ENCODE assay signal across 18 cellular contexts in the genomic region with DNA sequence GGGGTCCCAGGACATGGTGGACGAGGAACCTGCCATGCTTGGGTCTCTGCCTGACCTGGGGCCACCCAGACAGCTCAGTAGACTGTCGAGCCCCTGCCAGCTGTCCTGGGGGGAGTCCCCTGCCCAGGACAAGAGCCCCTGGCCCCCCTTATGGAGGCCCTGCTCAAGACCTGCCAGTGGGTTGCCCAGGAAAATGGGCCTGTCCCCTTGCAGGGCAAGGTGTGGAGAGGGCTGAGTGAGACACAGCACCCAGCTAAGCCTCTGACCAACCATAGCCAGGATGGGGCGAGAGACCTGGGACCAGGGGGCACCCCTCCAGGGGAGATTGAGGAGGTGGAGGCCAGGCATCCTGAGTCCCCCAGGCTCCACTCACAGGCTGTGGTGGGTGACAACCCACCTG. TPM values are rescaled to one million over a fixed set of nuclear protein-coding genes. Genes with fewer than 3 reads are reported as not detected.
DNase-seq lines count a peak whose midpoint lies in the region; ATAC-seq and TF ChIP-seq lines count a peak whose summit lies in the region.
"Had no signal": no experiment of that assay in that cellular context is flagged by ENCODE, and none has a peak within 500 bp of the region (broad histone marks: within the 10 kb centered on the region; RNA-seq: fewer than 3 reads in every experiment).

No MANE protein-coding gene starts in this region.

- H3K4me1 ChIP-seq in endodermal cell (ENCODE audit: control insufficient read depth, insufficient read depth, low read length), result peaks cover 13% of the 10 kb centered on the region

- no peak overlapping the region for H3K9ac ChIP-seq in endodermal cell (ENCODE audit: extremely low read depth, low read length, poor library complexity, severe bottlenecking)

- intact Hi-C loops in natural killer cell (cut with micrococcal nuclease), result no loop called here

- no peaks in the 10 kb centered on the region for H3K4me1 Mint-ChIP-seq in natural killer cell
- H3K4me1 Mint-ChIP-seq in natural killer cell treated with Interleukin-12 subunit alpha and Interleukin-12 subunit beta and Interleukin-15 and Interleukin-18, amount 100 ng/mL, for 72 hours (ENCODE audit: low read depth in 2 of 2), result no peaks in the 10 kb centered on the region
- peaks cover 0 to 8% (median 1%) of the 10 kb centered on the region in 3 donors for H3K4me1 Mint-ChIP-seq in T-cell
- peaks cover 8% of the 10 kb centered on the region for H3K4me1 Mint-ChIP-seq in endodermal cell
- H3K4me1 Mint-ChIP-seq in type B pancreatic cell (ENCODE audit: unreplicated experiment), result peaks cover 10% of the 10 kb centered on the region

- 80 to 93% methylated on average over 1 to 3 of the region's 3 CpGs for WGBS in endodermal cell (ENCODE audit: insufficient coverage in 1 of 2, insufficient read length in 1 of 2), 2 experiments

- POLR2A ChIA-PET in T-cell (lab: Charles Lee), result no interaction called here

- no peak for DNase-seq in natural killer cell
- DNase-seq in natural killer cell treated with Interleukin-12 subunit alpha and Interleukin-12 subunit beta and Interleukin-15 and Interleukin-18, amount 100 ng/mL, for 72 hours (ENCODE audit: low spot score), result no peak
- no peak for DNase-seq in T-cell
- no peak for DNase-seq in endodermal cell
- no peak for DNase-seq in type B pancreatic cell (ENCODE audit: extremely low spot score, unreplicated experiment)
- no peak for DNase-seq in GM20000 (ENCODE audit: low spot score)
- DNase-seq in NCI-H1436 treated with DMSO at 0.1 percent for 48 hours (lab: John Stamatoyannopoulos, UW), result no peak
- no peak for DNase-seq in DMS153 (lab: John Stamatoyannopoulos, UW)
- DNase-seq: HCEC 1CT, NCI-H1048, pancreas had no signal

- H3K27ac Mint-ChIP-seq in natural killer cell (no peak overlapping the region), T-cell (no peak overlapping the region), endodermal cell (no peak overlapping the region), type B pancreatic cell (no peak overlapping the region)
- no peak overlapping the region for H3K27ac Mint-ChIP-seq in natural killer cell treated with Interleukin-12 subunit alpha and Interleukin-12 subunit beta and Interleukin-15 and Interleukin-18, amount 100 ng/mL, for 72 hours

- TF ChIP-seq CTCF in natural killer cell (IDR thresholded peaks at IDR 0.05), result no peak
- no peak for TF ChIP-seq CTCF in endodermal cell (conservative IDR thresholded peaks at IDR 0.05)
- TF ChIP-seq CTCF in type B pancreatic cell (conservative IDR thresholded peaks at IDR 0.05), result no peak
- TF ChIP-seq CTCF in GM20000 (IDR thresholded peaks at IDR 0.05; ENCODE audit: extremely low read depth, missing control alignments), result no peak

- H3K4me3 Mint-ChIP-seq in natural killer cell (peak overlapping the region; percentile 61), T-cell (peak overlapping the region; percentile 50 to 69 (median 68)), endodermal cell (peak overlapping the region; percentile 73), type B pancreatic cell (peak overlapping the region; percentile 54)
- H3K4me3 Mint-ChIP-seq in natural killer cell treated with Interleukin-12 subunit alpha and Interleukin-12 subunit beta and Interleukin-15 and Interleukin-18, amount 100 ng/mL, for 72 hours, result no peak overlapping the region

- no peaks in the 10 kb centered on the region for H3K27me3 ChIP-seq in endodermal cell (ENCODE audit: control insufficient read depth, insufficient read depth, low read length, poor library complexity, severe bottlenecking)
- H3K27me3 ChIP-seq: pancreas had no signal

- peak overlapping the region; percentile 83 for H3K4me3 ChIP-seq in endodermal cell (ENCODE audit: low read length)

- H3K9me3 ChIP-seq in endodermal cell (ENCODE audit: control insufficient read depth, low read length), result no peaks in the 10 kb centered on the region
- H3K9me3 ChIP-seq: gastroesophageal sphincter, pancreas had no signal

- H3K27me3 Mint-ChIP-seq in natural killer cell (ENCODE audit: low read depth in 2 of 2) (no peaks in the 10 kb centered on the region), T-cell (no peaks in the 10 kb centered on the region), endodermal cell (ENCODE audit: insufficient read depth) (peaks cover 4% of the 10 kb centered on the region), type B pancreatic cell (no peaks in the 10 kb centered on the region)
- no peaks in the 10 kb centered on the region for H3K27me3 Mint-ChIP-seq in natural killer cell treated with Interleukin-12 subunit alpha and Interleukin-12 subunit beta and Interleukin-15 and Interleukin-18, amount 100 ng/mL, for 72 hours

- peaks cover 14% of the 10 kb centered on the region for H3K36me3 ChIP-seq in endodermal cell (ENCODE audit: control insufficient read depth, insufficient read depth, low read length)
- H3K36me3 ChIP-seq: pancreas had no signal

- ATAC-seq in natural killer cell, result no peak
- ATAC-seq in natural killer cell treated with Interleukin-12 subunit alpha and Interleukin-12 subunit beta and Interleukin-15 and Interleukin-18, amount 100 ng/mL, for 72 hours, result no peak
- ATAC-seq in T-cell (replicated peaks in 1 of 4), result no peak
- ATAC-seq: gastroesophageal sphincter, pancreas had no signal

- CTCF ChIA-PET in T-cell (lab: Charles Lee), result no interaction called here

- H3K27ac ChIP-seq in endodermal cell (ENCODE audit: low read depth, low read length), result no peak overlapping the region
- H3K27ac ChIP-seq: gastroesophageal sphincter, pancreas, skin epidermis had no signal

- H3K36me3 Mint-ChIP-seq in natural killer cell, result no peaks in the 10 kb centered on the region
- H3K36me3 Mint-ChIP-seq in natural killer cell treated with Interleukin-12 subunit alpha and Interleukin-12 subunit beta and Interleukin-15 and Interleukin-18, amount 100 ng/mL, for 72 hours, result no peaks in the 10 kb centered on the region
- H3K36me3 Mint-ChIP-seq in T-cell, result no peaks in the 10 kb centered on the region
- peaks cover 3% of the 10 kb centered on the region for H3K36me3 Mint-ChIP-seq in endodermal cell (ENCODE audit: low read depth)
- no peaks in the 10 kb centered on the region for H3K36me3 Mint-ChIP-seq in type B pancreatic cell

- no peaks in the 10 kb centered on the region for H3K9me3 Mint-ChIP-seq in natural killer cell
- no peaks in the 10 kb centered on the region for H3K9me3 Mint-ChIP-seq in natural killer cell treated with Interleukin-12 subunit alpha and Interleukin-12 subunit beta and Interleukin-15 and Interleukin-18, amount 100 ng/mL, for 72 hours
- no peaks in the 10 kb centered on the region for H3K9me3 Mint-ChIP-seq in T-cell
- H3K9me3 Mint-ChIP-seq in endodermal cell, result no peaks in the 10 kb centered on the region
- H3K9me3 Mint-ChIP-seq in type B pancreatic cell, result no peaks in the 10 kb centered on the region

RNA-seq across cellular contexts. Expression of a gene that starts 1.8 kb away (rescaled TPM):
- total RNA-seq in natural killer cell, result 1 to 10 TPM; 7.6 to 9.5 (median 7.9) TPM
- 10 to 100 TPM; 11.5 to 11.8 TPM for total RNA-seq in natural killer cell treated with Interleukin-12 subunit alpha and Interleukin-12 subunit beta and Interleukin-15 and Interleukin-18, amount 100 ng/mL, for 72 hours
- 10 to 100 TPM in 4 of 5 donors, 1 to 10 TPM in 1; 9.4 to 30.3 (median 26.9) TPM for total RNA-seq in T-cell
- total RNA-seq in endodermal cell, result 10 to 100 TPM; 81.0 to 83.9 TPM
- polyA plus RNA-seq in endodermal cell (2013, experiment 1 of 2), result 25.6 TPM
- polyA plus RNA-seq in endodermal cell (2013, experiment 2 of 2), result 26.4 TPM
- total RNA-seq in type B pancreatic cell (ENCODE audit: low replicate concordance), result 20.4 and 21.7 TPM in 2 replicates

RNA-seq across cellular contexts. Expression of a gene that starts 8.8 kb away (rescaled TPM):
- not detected for total RNA-seq in natural killer cell
- not detected for total RNA-seq in natural killer cell treated with Interleukin-12 subunit alpha and Interleukin-12 subunit beta and Interleukin-15 and Interleukin-18, amount 100 ng/mL, for 72 hours
- not detected for total RNA-seq in T-cell
- total RNA-seq in endodermal cell, result not detected
- polyA plus RNA-seq in endodermal cell (2013, experiment 1 of 2), result not detected
- not detected for polyA plus RNA-seq in endodermal cell (2013, experiment 2 of 2)
- 1.3 and 2.8 TPM in 2 replicates for total RNA-seq in type B pancreatic cell (ENCODE audit: low replicate concordance)
- total RNA-seq: activated CD8-positive, alpha-beta memory T cell treated with anti-CD3 and anti-CD28 coated beads for 36 hours; Daoy; endothelial cell of umbilical vein; gastroesophageal sphincter; pancreas had no signal
- polyA plus RNA-seq: BJ, endothelial cell of umbilical vein, pancreas had no signal

RNA-seq across cellular contexts. Expression of a gene that starts 17.2 kb away (rescaled TPM):
- total RNA-seq in natural killer cell, result 10 to 100 TPM; 17.7 to 21.3 (median 19.9) TPM
- total RNA-seq in natural killer cell treated with Interleukin-12 subunit alpha and Interleukin-12 subunit beta and Interleukin-15 and Interleukin-18, amount 100 ng/mL, for 72 hours, result 10 to 100 TPM; 44.5 to 52.7 TPM
- total RNA-seq in T-cell, result 10 to 100 TPM; 17.6 to 31.7 (median 27.2) TPM
- total RNA-seq in endodermal cell, result 100 to 1,000 TPM in 1 of 2 donors, 10 to 100 TPM in 1; 92.3 to 102 TPM
- polyA plus RNA-seq in endodermal cell (2013, experiment 1 of 2), result 91.8 TPM
- polyA plus RNA-seq in endodermal cell (2013, experiment 2 of 2), result 91.2 TPM
- total RNA-seq in type B pancreatic cell (ENCODE audit: low replicate concordance), result 106 and 127 TPM in 2 replicates

RNA-seq across cellular contexts. Expression of a gene that starts 19.3 kb away (rescaled TPM):
- total RNA-seq in natural killer cell (not detected), T-cell (1 to 10 TPM in 4 of 5 donors, under 1 TPM in 1; 0.68 to 5.1 (median 3.6) TPM), endodermal cell (1 to 10 TPM in 1 of 2 donors, under 1 TPM in 1; 0.75 to 1.3 TPM), type B pancreatic cell (ENCODE audit: low replicate concordance) (3.6 and 8.5 TPM in 2 replicates)
- total RNA-seq in natural killer cell treated with Interleukin-12 subunit alpha and Interleukin-12 subunit beta and Interleukin-15 and Interleukin-18, amount 100 ng/mL, for 72 hours, result not detected
- polyA plus RNA-seq in endodermal cell (2013, experiment 1 of 2), result 1.5 TPM
- 1.4 TPM for polyA plus RNA-seq in endodermal cell (2013, experiment 2 of 2)
- total RNA-seq: activated CD8-positive, alpha-beta memory T cell treated with anti-CD3 and anti-CD28 coated beads for 36 hours; Daoy; endothelial cell of umbilical vein; mesenteric fat pad had no signal
- polyA plus RNA-seq: endothelial cell of umbilical vein had no signal

RNA-seq across cellular contexts. Expression of a gene that starts 23.1 kb away (rescaled TPM):
- total RNA-seq in natural killer cell, result 1 to 10 TPM; 4.2 to 5.8 (median 5.5) TPM
- total RNA-seq in natural killer cell treated with Interleukin-12 subunit alpha and Interleukin-12 subunit beta and Interleukin-15 and Interleukin-18, amount 100 ng/mL, for 72 hours, result 1 to 10 TPM; 2.0 to 2.1 TPM
- 10 to 100 TPM in 3 of 5 donors, 1 to 10 TPM in 2; 4.3 to 20.0 (median 14.5) TPM for total RNA-seq in T-cell
- total RNA-seq in endodermal cell, result 10 to 100 TPM in 1 of 2 donors, 1 to 10 TPM in 1; 9.7 to 11.1 TPM
- polyA plus RNA-seq in endodermal cell (2013, experiment 1 of 2), result 5.4 TPM
- 5.5 TPM for polyA plus RNA-seq in endodermal cell (2013, experiment 2 of 2)
- 6.9 and 8.2 TPM in 2 replicates for total RNA-seq in type B pancreatic cell (ENCODE audit: low replicate concordance)
